3 cellular contexts compared by ENCODE assay signal in genomic region chr4:185467991-185468390, GRCh38.
"Had no signal": no experiment of that assay in that cellular context is flagged by ENCODE, and none has a peak within 500 bp of the region (broad histone marks: within the 10 kb centered on the region; RNA-seq: fewer than 3 reads in every experiment).

No MANE protein-coding gene starts in this region.

- H3K4me3 ChIP-seq: GM12878 had no signal

- ATAC-seq: GM12878 had no signal

- DNase-seq: GDM1, GF-D8 had no signal
